ENCODE assay signal across 6 cellular contexts in the genomic region with DNA sequence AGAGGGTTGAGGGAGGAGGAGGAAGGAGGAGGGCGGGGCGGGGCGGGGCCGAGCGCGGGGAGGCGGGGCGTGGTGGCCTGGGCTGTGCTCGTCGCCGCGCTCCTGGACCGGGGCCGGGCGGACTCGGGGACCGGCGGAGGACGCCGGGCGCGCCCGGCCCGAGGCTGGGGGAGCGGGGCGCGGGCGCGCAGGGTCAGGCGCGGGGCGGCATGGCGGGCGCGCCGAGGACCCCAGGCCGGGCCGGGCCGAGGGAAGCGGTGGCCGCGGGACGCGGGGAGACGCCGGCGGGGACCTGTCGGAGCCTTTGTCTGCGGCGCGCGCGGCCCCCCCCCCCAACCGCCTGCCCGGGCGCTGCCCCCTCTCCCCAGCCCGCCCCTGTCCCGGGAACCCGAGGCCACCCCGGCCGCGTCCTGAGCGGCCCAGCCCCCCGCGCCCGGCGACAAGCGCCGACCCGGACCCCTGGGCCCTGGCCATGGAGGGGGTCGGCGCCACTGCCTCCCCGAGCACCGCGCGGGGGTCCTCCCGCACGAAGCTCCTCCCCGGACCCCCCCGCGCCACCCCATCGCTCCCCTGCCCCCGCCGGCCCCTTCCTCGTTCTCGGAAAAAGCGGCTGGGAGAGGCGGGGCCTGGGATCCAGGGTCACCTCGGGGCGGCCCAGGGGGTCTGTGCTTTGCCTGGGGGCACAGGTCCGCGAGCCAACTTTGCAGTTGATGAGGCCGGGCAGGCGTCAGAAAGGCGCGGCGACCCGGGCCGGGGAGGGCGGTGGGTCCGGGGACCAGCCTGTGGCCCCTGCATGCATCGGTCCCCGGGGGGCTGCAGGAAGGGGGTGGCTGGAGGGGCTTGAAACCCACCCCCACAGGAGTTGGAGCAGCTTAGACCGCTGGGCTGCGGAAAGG.
DNase-seq lines count a peak whose midpoint lies in the region; ATAC-seq and TF ChIP-seq lines count a peak whose summit lies in the region.
"Not testable (repeated sequence)": the region's sequence is repeated elsewhere in the genome, so short reads cannot be mapped to it uniquely, and the experiment has no call there.

No MANE protein-coding gene starts in this region.

- H3K4me3 ChIP-seq in right cardiac atrium (ENCODE audit: low read length); spleen; aorta (ENCODE audit: low read length in 2 of 2): not testable (repeated sequence)

- not testable (repeated sequence) for H3K36me3 ChIP-seq in spleen; aorta (ENCODE audit: control insufficient read depth in 1 of 2, insufficient read depth in 2 of 2, low read length in 1 of 2)

- not testable (repeated sequence) for H3K36me3 Mint-ChIP-seq in osteocyte (ENCODE audit: unreplicated experiment)

- not testable (repeated sequence) for H3K9me3 Mint-ChIP-seq in osteocyte (ENCODE audit: unreplicated experiment)

- not testable (repeated sequence) for H3K27ac ChIP-seq in right cardiac atrium (ENCODE audit: low read length); spleen; aorta (ENCODE audit: low read depth in 1 of 2, low read length in 2 of 2)

- TF ChIP-seq CTCF in osteocyte (IDR thresholded peaks at IDR 0.05); spleen (IDR thresholded peaks at IDR 0.05 in 8 of 11, conservative IDR thresholded peaks at IDR 0.05 in 3 of 11): not testable (repeated sequence)

- 57% methylated on average over 18 of the region's 105 CpGs for WGBS in right cardiac atrium
- 55 to 92% (median 72%) methylated on average over 7 to 48 of the region's 105 CpGs; no CpG with 5 or more reads in 2 of the 5 donors for WGBS in spleen, 5 donors
- WGBS in aorta, 2 donors: 47 to 48% methylated on average over 5 to 37 of the region's 105 CpGs

- ATAC-seq in right cardiac atrium: not testable (repeated sequence)
- ATAC-seq in stimulated activated naive CD8-positive, alpha-beta T cell treated with anti-CD3 and anti-CD28 coated beads, Interleukin-15, Interleukin-2, amounts not matched to agents 100 U/mL and 50 U/mL, for 24 hours: peak; percentile 9
- peak; percentile 11 for ATAC-seq in aorta (ENCODE audit: low FRiP score)

- not testable (repeated sequence) for H3K27me3 ChIP-seq in right cardiac atrium (ENCODE audit: control insufficient read depth, insufficient read depth); spleen (replicated peaks in 1 of 7); aorta (ENCODE audit: control insufficient read depth in 1 of 2, insufficient read depth in 2 of 2, low read length in 1 of 2)

- DNase-seq in right cardiac atrium: peak in 2 of 3 donors; percentile 2 to 21
- DNase-seq in mesenteric fat pad (ENCODE audit: low spot score): peak; percentile 87
- peak; percentile 75 for DNase-seq in osteocyte (ENCODE audit: extremely low spot score, unreplicated experiment)
- DNase-seq in spleen: peak; percentile 42
- DNase-seq in stimulated activated naive CD8-positive, alpha-beta T cell treated with anti-CD3 and anti-CD28 coated beads, Interleukin-15, Interleukin-2, amounts not matched to agents 100 U/mL and 50 U/mL, for 24 hours; aorta: not testable (repeated sequence)

- H3K9me3 ChIP-seq in right cardiac atrium (ENCODE audit: control insufficient read depth, low read length); spleen; aorta (ENCODE audit: control insufficient read depth, low read length): not testable (repeated sequence)

- intact Hi-C loops in right cardiac atrium (cut with DNase I); spleen (cut with DNase I; ENCODE audit: low total_unique reads); aorta (cut with DNase I): not testable (repeated sequence)

- not testable (repeated sequence) for TF ChIP-seq POLR2A in spleen (IDR thresholded peaks at IDR 0.05)

- not testable (repeated sequence) for H3K4me3 Mint-ChIP-seq in osteocyte (ENCODE audit: unreplicated experiment)

- not testable (repeated sequence) for H3K4me1 Mint-ChIP-seq in osteocyte (ENCODE audit: unreplicated experiment)

- not testable (repeated sequence) for H3K27ac Mint-ChIP-seq in osteocyte (ENCODE audit: unreplicated experiment)

- H3K27me3 Mint-ChIP-seq in osteocyte (ENCODE audit: unreplicated experiment): not testable (repeated sequence)

- H3K4me1 ChIP-seq in right cardiac atrium (ENCODE audit: control insufficient read depth, insufficient read depth, low read length); spleen; aorta (ENCODE audit: control insufficient read depth in 1 of 2, insufficient read depth in 2 of 2, low read length in 2 of 2): not testable (repeated sequence)
